ENCODE assay signal across 14 cellular contexts in genomic region chr2:10240911-10241610, GRCh38.
"Had no signal": no experiment of that assay in that cellular context is flagged by ENCODE, and none has a peak within 500 bp of the region (broad histone marks: within the 10 kb centered on the region; RNA-seq: fewer than 3 reads in every experiment).

No MANE protein-coding gene starts in this region.

- H3K36me3 Mint-ChIP-seq: memory B cell had no signal

- DNase-seq: activated B cell treated with CpG ODN at 0.5 μM for 24 hours; activated CD4-positive, alpha-beta T cell treated with anti-CD3 and anti-CD28 coated beads, Interleukin-2, amount 10 ng/mL, durations not matched to agents 7 days and 5 days; SJCRH30; stimulated activated CD4-positive, alpha-beta T cell treated with anti-CD3 and anti-CD28 coated beads, Interleukin-15, amount 100 ng/mL, for 24 hours; stimulated activated CD4-positive, alpha-beta T cell treated with anti-CD3 and anti-CD28 coated beads, Interleukin-4, amount 100 ng/mL, for 24 hours; stimulated activated naive CD4-positive, alpha-beta T cell had no signal

- H3K27ac ChIP-seq: ascending aorta, breast epithelium, heart left ventricle, ovary, SJCRH30, tibial nerve had no signal

- H3K9me3 ChIP-seq: ascending aorta, breast epithelium, heart left ventricle, ovary, SJCRH30, tibial nerve had no signal

- H3K4me1 ChIP-seq: ascending aorta, breast epithelium, SJCRH30, tibial nerve had no signal

- H3K4me3 Mint-ChIP-seq: activated B cell treated with CpG ODN at 0.5 μM for 24 hours; activated CD4-positive, alpha-beta T cell treated with anti-CD3 and anti-CD28 coated beads, Interleukin-2, amount 10 ng/mL, durations not matched to agents 7 days and 5 days; activated T-helper 1 cell treated with anti-CD3 and anti-CD28 coated beads, Interleukin-12 subunit alpha, Interleukin-12 subunit beta, Interleukin-2, Interleukin-4 antibody, amounts not matched to agents 30 ng/mL and 10 ng/mL and 1 ng/mL, durations not matched to agents 14 hours and 24 hours and 36 hours; memory B cell; nephron had no signal

- H3K27me3 Mint-ChIP-seq: activated CD4-positive, alpha-beta T cell treated with anti-CD3 and anti-CD28 coated beads, Interleukin-2, amount 10 ng/mL, durations not matched to agents 7 days and 5 days had no signal

- ATAC-seq: heart left ventricle had no signal

- H3K27ac Mint-ChIP-seq: activated B cell treated with CpG ODN at 0.5 μM for 24 hours; activated CD4-positive, alpha-beta T cell treated with anti-CD3 and anti-CD28 coated beads, Interleukin-2, amount 10 ng/mL, durations not matched to agents 7 days and 5 days; activated T-helper 1 cell treated with anti-CD3 and anti-CD28 coated beads, Interleukin-12 subunit alpha, Interleukin-12 subunit beta, Interleukin-2, Interleukin-4 antibody, amounts not matched to agents 30 ng/mL and 10 ng/mL and 1 ng/mL, durations not matched to agents 14 hours and 24 hours and 36 hours; memory B cell; nephron had no signal

- H3K36me3 ChIP-seq: ascending aorta, breast epithelium, heart left ventricle, ovary, SJCRH30, tibial nerve had no signal

- H3K4me1 Mint-ChIP-seq: activated B cell treated with CpG ODN at 0.5 μM for 24 hours; activated CD4-positive, alpha-beta T cell treated with anti-CD3 and anti-CD28 coated beads, Interleukin-2, amount 10 ng/mL, durations not matched to agents 7 days and 5 days; memory B cell; nephron had no signal

- H3K9me3 Mint-ChIP-seq: activated B cell treated with CpG ODN at 0.5 μM for 24 hours; activated CD4-positive, alpha-beta T cell treated with anti-CD3 and anti-CD28 coated beads, Interleukin-2, amount 10 ng/mL, durations not matched to agents 7 days and 5 days; activated T-helper 1 cell treated with anti-CD3 and anti-CD28 coated beads, Interleukin-12 subunit alpha, Interleukin-12 subunit beta, Interleukin-2, Interleukin-4 antibody, amounts not matched to agents 30 ng/mL and 10 ng/mL and 1 ng/mL, durations not matched to agents 14 hours and 24 hours and 36 hours; memory B cell; nephron had no signal

- H3K27me3 ChIP-seq: ascending aorta, breast epithelium, ovary, SJCRH30, tibial nerve had no signal

- H3K4me3 ChIP-seq: ascending aorta, breast epithelium, heart left ventricle, ovary, SJCRH30, tibial nerve had no signal
